In the genomic region with DNA sequence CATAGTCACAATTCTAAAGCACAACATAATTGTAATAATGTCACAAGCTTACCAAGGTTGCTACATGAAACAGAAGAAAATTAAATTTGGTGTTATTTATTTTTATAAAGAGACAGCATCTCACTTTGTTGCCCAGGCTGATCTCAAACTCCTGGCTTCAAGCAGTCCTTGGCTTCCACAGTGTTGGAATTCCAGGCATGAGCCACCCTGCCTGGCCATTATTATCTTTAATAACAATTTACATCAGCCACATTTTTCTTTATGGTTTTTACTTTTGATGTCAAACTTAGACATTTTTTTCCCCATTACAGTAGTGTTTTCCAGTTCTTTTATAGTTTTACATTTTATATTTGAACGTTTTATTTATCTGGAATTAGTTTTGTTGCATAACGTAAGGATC, we compare ENCODE assay signal across 1 cellular context.
TF ChIP-seq lines count a peak whose summit lies in the region.

No MANE protein-coding gene starts in this region.

TF ChIP-seq in IMR-90, 13 proteins besides CTCF, POLR2A, EP300 and RAD21:
- TF ChIP-seq MAFK (IDR thresholded peaks at IDR 0.05; ENCODE audit: low read depth, low read length) (no peak), CHD1 (IDR thresholded peaks at IDR 0.05; ENCODE audit: low read depth, low read length) (no peak)
TF ChIP-seq in IMR-90: peak in this region for 0.
